Comparison of ENCODE assay signal across 10 cellular contexts in genomic region chr17:49548506-49549310, GRCh38. TPM values are rescaled to one million over a fixed set of nuclear protein-coding genes. Genes with fewer than 3 reads are reported as not detected.
DNase-seq lines count a peak whose midpoint lies in the region; ATAC-seq and TF ChIP-seq lines count a peak whose summit lies in the region.
"Had no signal": no experiment of that assay in that cellular context is flagged by ENCODE, and none has a peak within 500 bp of the region (broad histone marks: within the 10 kb centered on the region; RNA-seq: fewer than 3 reads in every experiment).

No MANE protein-coding gene starts in this region.

- H3K4me1 ChIP-seq in PC-3 (ENCODE audit: insufficient read depth, low read length) = no peaks in the 10 kb centered on the region
- H3K4me1 ChIP-seq in sigmoid colon = peaks cover 0 to 6% (median 0%) of the 10 kb centered on the region in 4 donors

- no peak overlapping the region for H3K9ac ChIP-seq in PC-3 (ENCODE audit: low read length)

- no peak overlapping the region for H2AFZ ChIP-seq in PC-3 (ENCODE audit: low read length)

- POLR2A ChIA-PET in PC-3 (lab: Charles Lee; ENCODE audit: unreplicated experiment) = no interaction called here

- TF ChIP-seq EP300 in sigmoid colon (IDR thresholded peaks at IDR 0.05) = no peak

- TF ChIP-seq POLR2A in sigmoid colon (IDR thresholded peaks at IDR 0.05) = no peak

- H3K9me3 ChIP-seq in PC-3 (ENCODE audit: low read length) = no peaks in the 10 kb centered on the region
- no peaks in the 10 kb centered on the region for H3K9me3 ChIP-seq in sigmoid colon

- H3K4me2 ChIP-seq in PC-3 (ENCODE audit: low read length) = no peak overlapping the region

- DNase-seq in NCI-H146 (lab: John Stamatoyannopoulos, UW) (peak; percentile 16), NCI-H146 treated with DMSO at 0.1 percent for 48 hours (lab: John Stamatoyannopoulos, UW; ENCODE audit: unreplicated experiment) (no peak), PC-3 (peak; percentile 62), fibroblast of mammary gland (ENCODE audit: low read depth) (peak; percentile 51), sigmoid colon (no peak), occipital lobe (lab: John Stamatoyannopoulos, UW) (no peak)
- DNase-seq: CD4-positive, CD25-positive, alpha-beta regulatory T cell; naive B cell had no signal

- H4K20me1 ChIP-seq in PC-3 (ENCODE audit: low read length) = no peaks in the 10 kb centered on the region

- H3K9me2 ChIP-seq in PC-3 (replicated peaks; ENCODE audit: low read length) = no peaks in the 10 kb centered on the region

- no peaks in the 10 kb centered on the region for H3K79me2 ChIP-seq in PC-3 (ENCODE audit: low read length)

- H3K36me3 ChIP-seq in PC-3 (ENCODE audit: low read depth, low read length) (no peaks in the 10 kb centered on the region), sigmoid colon (no peaks in the 10 kb centered on the region)

- H3K4me3 ChIP-seq in PC-3 (ENCODE audit: low read length) (no peak overlapping the region), fibroblast of mammary gland (ENCODE audit: control insufficient read depth, low read depth, low read length) (no peak overlapping the region), sigmoid colon (no peak overlapping the region)

- H3K27ac ChIP-seq in PC-3 (ENCODE audit: low read length) (no peak overlapping the region), sigmoid colon (no peak overlapping the region)

- 83 to 84% methylated on average over 8 of the region's 8 CpGs for WGBS in sigmoid colon, 2 donors

- no TSS peak for BruUV-seq in PC-3 (replicated peaks; lab: Mats Ljungman, UMichigan)

- TF ChIP-seq CTCF in PC-3 (conservative IDR thresholded peaks at IDR 0.05; ENCODE audit: low read depth, low read length) (peak; percentile 91), fibroblast of mammary gland (conservative IDR thresholded peaks at IDR 0.05; ENCODE audit: control insufficient read depth, insufficient read depth, low read depth, low read length) (peak; percentile 79), sigmoid colon (IDR thresholded peaks at IDR 0.05) (peak in 3 of 4 experiments; percentile 16 to 56 (median 55))

- no peaks in the 10 kb centered on the region for H3K27me3 ChIP-seq in PC-3 (ENCODE audit: low read length)
- H3K27me3 ChIP-seq in sigmoid colon = no peaks in the 10 kb centered on the region

- CTCF ChIA-PET in PC-3 (lab: Charles Lee) = no interaction called here

- no peaks in the 10 kb centered on the region for H3F3A ChIP-seq in PC-3 (ENCODE audit: low read length, unreplicated experiment)

- peak; percentile 52 for ATAC-seq in PC-3
- ATAC-seq in HG02885 (IDR thresholded peaks at IDR 0.05; ENCODE audit: poor library complexity, unreplicated experiment) = no peak
- ATAC-seq in GM18858 (IDR thresholded peaks at IDR 0.05; ENCODE audit: unreplicated experiment) = no peak

- intact Hi-C loops in PC-3 (cut with micrococcal nuclease) (no loop called here), sigmoid colon (cut with DNase I) (loop anchor here (1.0 kb wide), 1 partner anchor 52 kb away; no protein-coding TSS in a partner anchor)

RNA-seq across cellular contexts. Expression of gene NXPH3, which starts 27.0 kb away (rescaled TPM):
- total RNA-seq in PC-3 (2014; rRNA removed) (0.26 and 1.2 TPM in 2 replicates), sigmoid colon (10 to 100 TPM; 20.2 to 32.6 (median 21.9) TPM), occipital lobe (17.9 TPM)
- 1 to 10 TPM in 2 of 3 donors, under 1 TPM in 1; 0.23 to 2.4 (median 2.1) TPM for polyA plus RNA-seq in sigmoid colon
- total RNA-seq: CD4-positive, CD25-positive, alpha-beta regulatory T cell had no signal
- polyA plus RNA-seq: CD4-positive, CD25-positive, alpha-beta regulatory T cell had no signal

RNA-seq across cellular contexts. Expression of gene NGFR, which starts 53.6 kb away (rescaled TPM):
- total RNA-seq in PC-3 (2014; rRNA removed) (0.29 TPM in 1 of 2 replicates, not detected in the other), sigmoid colon (10 to 100 TPM in 3 of 4 donors, 1 to 10 TPM in 1; 6.9 to 15.2 (median 12.6) TPM), occipital lobe (3.3 TPM)
- polyA plus RNA-seq in sigmoid colon = 1 to 10 TPM in 1 of 3 donors, under 1 TPM in 2; 0.46 to 6.8 (median 0.60) TPM
- polyA plus RNA-seq: CD4-positive, CD25-positive, alpha-beta regulatory T cell had no signal

Comparison
In these comparisons a context has a peak if more than half of its experiments do, and no peak if none do; other contexts are left out.
1. DNase-seq: peak in NCI-H146 (single experiment), PC-3 (single experiment) and fibroblast of mammary gland (single experiment); none in NCI-H146 treated with DMSO at 0.1 percent for 48 hours (single experiment), sigmoid colon (single experiment) and occipital lobe (single experiment).
2. Peak in every context shown above with its lines, with median percentiles within 50 percentile points of each other: CTCF ChIP-seq.